Comparison of ENCODE assay signal across 12 cellular contexts in genomic region chr11:72100462-72100861, GRCh38. TPM values are rescaled to one million over a fixed set of nuclear protein-coding genes. Genes with fewer than 3 reads are reported as not detected.
A peak's percentile ranks its signal among the peaks of the same experiment; 100 is the strongest.
DNase-seq lines count a peak whose midpoint lies in the region; ATAC-seq, FAIRE-seq and TF ChIP-seq lines count a peak whose summit lies in the region.
"Had no signal": no experiment of that assay in that cellular context is flagged by ENCODE, and none has a peak within 500 bp of the region (broad histone marks: within the 10 kb centered on the region; RNA-seq: fewer than 3 reads in every experiment).

No MANE protein-coding gene starts in this region.

- H3K36me3 ChIP-seq in DND-41 (ENCODE audit: insufficient read depth, low read length) (peaks cover 52% of the 10 kb centered on the region), GM12878 (ENCODE audit: control insufficient read depth in 2 of 2, insufficient read depth in 2 of 2, low read length in 1 of 2) (peaks cover 14 to 16% of the 10 kb centered on the region in 2 experiments; a peak in 3 of 4 replicates), neutrophil (peaks cover 36% of the 10 kb centered on the region)
- H3K36me3 ChIP-seq: uterus had no signal

- DNase-seq in DND-41 (no peak), NOMO-1 treated with dmso at 0.1 percent for 144 hours (lab: John Stamatoyannopoulos, UW; ENCODE audit: unreplicated experiment) (peak; percentile 82), GM12878 (ENCODE audit: low read depth, low spot score) (no peak), HPDE6-E6E7 (ENCODE audit: extremely low spot score) (no peak), SHP77 (lab: John Stamatoyannopoulos, UW) (no peak), NCI-H526 treated with DMSO at 0.1 percent for 48 hours (lab: John Stamatoyannopoulos, UW) (no peak)
- DNase-seq: activated gamma-delta T cell, NCI-H1092, uterus had no signal

- H2AFZ ChIP-seq in DND-41 (ENCODE audit: low read depth, low read length) (no peak overlapping the region), GM12878 (ENCODE audit: control insufficient read depth, low read depth, low read length) (no peak overlapping the region)

- H3K9me3 ChIP-seq in DND-41 (ENCODE audit: insufficient read depth, low read length, severe bottlenecking): no peaks in the 10 kb centered on the region
- H3K9me3 ChIP-seq in GM12878 (replicated peaks; ENCODE audit: control insufficient read depth, insufficient read depth, low read length): no peaks in the 10 kb centered on the region
- H3K9me3 ChIP-seq in neutrophil: no peaks in the 10 kb centered on the region
- H3K9me3 ChIP-seq: uterus had no signal

- H3K27ac ChIP-seq in DND-41 (ENCODE audit: low read length) (no peak overlapping the region; the same call in 1 of the 2 replicates), GM12878 (ENCODE audit: control insufficient read depth, insufficient read depth) (peak overlapping the region; percentile 57), neutrophil (peak overlapping the region; percentile 95)
- H3K27ac ChIP-seq: uterus had no signal

- H3K4me2 ChIP-seq in DND-41 (ENCODE audit: insufficient read depth, low read length) (peak overlapping the region; percentile 88; the same call in 1 of the 2 replicates), GM12878 (ENCODE audit: control insufficient read depth, insufficient read depth) (peak overlapping the region; percentile 95)

- in situ Hi-C loops in GM12878 (cut with MboI): no loop called here

- SMC1A ChIA-PET in GM12878 (lab: Charles Lee; ENCODE audit: uncharacterized antibody, unreplicated experiment): interaction anchor here (1.0 to 14.0 kb wide), 8 partner anchors 9 to 330 kb away, joined by 3 to 245 read pairs (median 8); partner anchors contain the start of gene ANAPC15

- BruUV-seq in GM12878 (replicated peaks; lab: Mats Ljungman, UMichigan): no TSS peak

- RAD21 ChIA-PET in GM12878 (lab: Charles Lee; ENCODE audit: unreplicated experiment): interaction anchor here (1.2 to 2.9 kb wide), 5 partner anchors 9 to 331 kb away, joined by 3 to 14 read pairs (median 4); no protein-coding TSS in a partner anchor

- TF ChIP-seq CTCF in DND-41 (IDR thresholded peaks at IDR 0.05; ENCODE audit: borderline replicate concordance, extremely low read depth, low read length, poor library complexity, severe bottlenecking) (no peak), GM12878 (IDR thresholded peaks at IDR 0.05 in 2 of 3, conservative IDR thresholded peaks at IDR 0.05 in 1 of 3; ENCODE audit: control insufficient read depth in 2 of 3, extremely low read depth in 1 of 3, insufficient read depth in 1 of 3, low read depth in 3 of 3, low read length in 3 of 3) (no peak), neutrophil (IDR thresholded peaks at IDR 0.05) (no peak)

- TF ChIP-seq RAD21 in GM12878 (IDR thresholded peaks at IDR 0.05; ENCODE audit: insufficient read depth, low read depth, low read length): no peak

- FAIRE-seq in GM12878 (lab: Jason Lieb, UNC): no peak

- POLR2A ChIA-PET in GM12878 (lab: Charles Lee): interaction anchor here (0.5 to 1.3 kb wide), 5 partner anchors 9 to 70 kb away, joined by 3 to 6 read pairs (median 4); no protein-coding TSS in a partner anchor

- H3K27me3 ChIP-seq in DND-41 (ENCODE audit: insufficient read depth, low read length, poor library complexity) (no peaks in the 10 kb centered on the region), GM12878 (replicated peaks in 1 of 2; ENCODE audit: control insufficient read depth in 2 of 2, insufficient read depth in 2 of 2, low read length in 1 of 2) (no peaks in the 10 kb centered on the region), neutrophil (no peaks in the 10 kb centered on the region)
- H3K27me3 ChIP-seq: uterus had no signal

- H3K4me1 ChIP-seq in DND-41 (ENCODE audit: insufficient read depth, low read length) (peaks cover 38% of the 10 kb centered on the region), GM12878 (ENCODE audit: control insufficient read depth, insufficient read depth, low read length) (peaks cover 21% of the 10 kb centered on the region), neutrophil (ENCODE audit: control insufficient read depth in 1 of 2, insufficient read depth in 1 of 2, low read depth in 1 of 2, low read length in 1 of 2) (peaks cover 57 to 66% of the 10 kb centered on the region in 2 experiments)

- H4K20me1 ChIP-seq in DND-41 (ENCODE audit: insufficient read depth, low read length): 0 out of 2 replicates have a peak, but pooled peaks cover 2% of the 10 kb centered on the region
- no peaks in the 10 kb centered on the region for H4K20me1 ChIP-seq in GM12878 (ENCODE audit: control insufficient read depth, insufficient read depth)

- 100% methylated on average over 1 of the region's 1 CpG for WGBS in GM12878 (ENCODE audit: insufficient coverage, insufficient replicate concordance, low lambda C conversion rate, missing lambda C conversion rate)

- ATAC-seq in DND-41 (ENCODE audit: insufficient read depth, low read depth) (no peak), GM12878 (peak; percentile 1; the same call in 1 of the 3 replicates), HG02973 (IDR thresholded peaks at IDR 0.05; ENCODE audit: unreplicated experiment) (no peak)

- intact Hi-C loops in GM12878 (cut with micrococcal nuclease; ENCODE audit: unreplicated experiment): no loop called here

- H3K79me2 ChIP-seq in DND-41 (ENCODE audit: insufficient read depth, low read length) (peaks cover 44% of the 10 kb centered on the region), GM12878 (ENCODE audit: control insufficient read depth, insufficient read depth, low read length) (peaks cover 44% of the 10 kb centered on the region)

- H3K9ac ChIP-seq in DND-41 (ENCODE audit: low read depth, low read length) (0 out of 2 replicates have a peak overlapping the region, but pooled peaks have one; percentile 96), GM12878 (ENCODE audit: control insufficient read depth, insufficient read depth, low read length) (peak overlapping the region; percentile 15; the same call in 1 of the 2 replicates)

- CTCF ChIA-PET in GM12878 (lab: Yijun Ruan, JAX): interaction anchor here (1.1 to 14.0 kb wide), 8 partner anchors 10 to 330 kb away, joined by 3 to 416 read pairs (median 9); no protein-coding TSS in a partner anchor

- H3K4me3 ChIP-seq in DND-41 (ENCODE audit: low read depth in 1 of 2, low read length in 2 of 2) (no peak overlapping the region), GM12878 (peak overlapping the region; percentile 94; the same call in 1 of the 2 replicates), neutrophil (ENCODE audit: low read depth in 1 of 2, low read length in 1 of 2) (peak overlapping the region; percentile 24 to 78)
- H3K4me3 ChIP-seq: uterus had no signal

- TF ChIP-seq EP300 in GM12878 (IDR thresholded peaks at IDR 0.05; ENCODE audit: borderline replicate concordance in 1 of 2, control insufficient read depth in 1 of 2, low read depth in 2 of 2, low read length in 2 of 2): no peak

- no peak for TF ChIP-seq POLR2A in GM12878 (IDR thresholded peaks at IDR 0.05; ENCODE audit: low read depth, low read length)

RNA-seq across cellular contexts. Expression of gene LAMTOR1, which starts 2.6 kb away (rescaled TPM):
- 30.6 and 35.0 TPM in 2 replicates for total RNA-seq in GM12878 (2013; cell fraction: nucleolus; rRNA removed)
- total RNA-seq in GM12878 (2014; rRNA removed): 112 and 127 TPM in 2 replicates
- 59.8 and 66.5 TPM in 2 replicates for total RNA-seq in GM12878 (2014; rRNA removed; fragmentation: Illumina TruSeq; extraction: Trizol)
- total RNA-seq in GM12878 (2021): 80.8 and 82.1 TPM in 2 replicates
- 57.1 TPM for polyA plus RNA-seq in GM12878 (2011; ENCODE audit: low read depth)
- 45.8 and 58.8 TPM in 2 replicates for polyA plus RNA-seq in GM12878 (2011; rRNA removed)
- 99.0 and 108 TPM in 2 replicates for polyA plus RNA-seq in GM12878 (2011; cell fraction: cytosol; rRNA removed)
- 65.8 and 80.4 TPM in 2 replicates for polyA plus RNA-seq in GM12878 (2011; cell fraction: nucleus; rRNA removed)
- polyA plus RNA-seq in GM12878 (2012): 71.6 and 72.6 TPM in 2 replicates
- polyA plus RNA-seq in GM12878 (2014; fragmentation: Illumina TruSeq; extraction: Trizol): 75.6 and 94.4 TPM in 2 replicates
- 100 to 1,000 TPM in 1 of 2 experiments, 10 to 100 TPM in 1; 85.1 to 126 TPM for polyA plus RNA-seq in GM12878 (2014; fragmentation: Nextera tagmentation; extraction: Ambion mirVana)
- 126 and 128 TPM in 2 replicates for polyA plus RNA-seq in GM12878 (2014; rRNA removed)
- 100 to 1,000 TPM; 139 to 141 TPM for polyA plus RNA-seq in GM12878 (2016; fragmentation: Nextera tagmentation; extraction: Ambion mirVana)
- 99.0 and 105 TPM in 2 replicates for polyA minus RNA-seq in GM12878 (2011; rRNA and poly(A)+ RNA removed)
- polyA minus RNA-seq in GM12878 (2011; cell fraction: cytosol; rRNA and poly(A)+ RNA removed): 45.6 and 60.0 TPM in 2 replicates
- polyA minus RNA-seq in GM12878 (2011; cell fraction: nucleus; rRNA and poly(A)+ RNA removed): 33.1 and 62.5 TPM in 2 replicates

RNA-seq across cellular contexts. Expression of gene TOMT, which starts 5.3 kb away (rescaled TPM):
- not detected in 2 replicates for total RNA-seq in GM12878 (2013; cell fraction: nucleolus; rRNA removed)
- not detected in 2 replicates for total RNA-seq in GM12878 (2014; rRNA removed)
- total RNA-seq in GM12878 (2014; rRNA removed; fragmentation: Illumina TruSeq; extraction: Trizol): not detected in 2 replicates
- not detected in 2 replicates for total RNA-seq in GM12878 (2021)
- not detected for polyA plus RNA-seq in GM12878 (2011; ENCODE audit: low read depth)
- not detected in 2 replicates for polyA plus RNA-seq in GM12878 (2011; rRNA removed)
- not detected in 2 replicates for polyA plus RNA-seq in GM12878 (2011; cell fraction: cytosol; rRNA removed)
- not detected in 2 replicates for polyA plus RNA-seq in GM12878 (2011; cell fraction: nucleus; rRNA removed)
- not detected in 2 replicates for polyA plus RNA-seq in GM12878 (2012)
- polyA plus RNA-seq in GM12878 (2014; fragmentation: Illumina TruSeq; extraction: Trizol): not detected in 2 replicates
- polyA plus RNA-seq in GM12878 (2014; fragmentation: Nextera tagmentation; extraction: Ambion mirVana): not detected
- not detected in 2 replicates for polyA plus RNA-seq in GM12878 (2014; rRNA removed)
- not detected for polyA plus RNA-seq in GM12878 (2016; fragmentation: Nextera tagmentation; extraction: Ambion mirVana)
- polyA minus RNA-seq in GM12878 (2011; rRNA and poly(A)+ RNA removed): not detected in 2 replicates
- polyA minus RNA-seq in GM12878 (2011; cell fraction: cytosol; rRNA and poly(A)+ RNA removed): not detected in 2 replicates
- polyA minus RNA-seq in GM12878 (2011; cell fraction: nucleus; rRNA and poly(A)+ RNA removed): not detected in 2 replicates
- total RNA-seq: SK-MEL-5, uterus had no signal

RNA-seq across cellular contexts. Expression of gene ANAPC15, which starts 12.0 kb away (rescaled TPM):
- total RNA-seq in GM12878 (2013; cell fraction: nucleolus; rRNA removed): 7.3 and 14.1 TPM in 2 replicates
- total RNA-seq in GM12878 (2014; rRNA removed) (78.0 and 83.4 TPM in 2 replicates), GM12878 (2014; rRNA removed; fragmentation: Illumina TruSeq; extraction: Trizol) (88.3 and 88.6 TPM in 2 replicates), GM12878 (2021) (81.0 and 85.6 TPM in 2 replicates)
- polyA plus RNA-seq in GM12878 (2011; ENCODE audit: low read depth): 72.9 TPM
- polyA plus RNA-seq in GM12878 (2011; rRNA removed) (84.6 and 99.6 TPM in 2 replicates), GM12878 (2014; fragmentation: Illumina TruSeq; extraction: Trizol) (91.9 and 118 TPM in 2 replicates), GM12878 (2014; fragmentation: Nextera tagmentation; extraction: Ambion mirVana) (100 to 1,000 TPM; 230 to 372 TPM), GM12878 (2014; rRNA removed) (84.3 and 86.0 TPM in 2 replicates), GM12878 (2016; fragmentation: Nextera tagmentation; extraction: Ambion mirVana) (100 to 1,000 TPM; 126 to 141 TPM)
- polyA plus RNA-seq in GM12878 (2011; cell fraction: cytosol; rRNA removed): 86.3 and 97.5 TPM in 2 replicates
- polyA plus RNA-seq in GM12878 (2011; cell fraction: nucleus; rRNA removed): 52.6 and 65.7 TPM in 2 replicates
- polyA plus RNA-seq in GM12878 (2012): 66.1 and 85.8 TPM in 2 replicates
- polyA minus RNA-seq in GM12878 (2011; rRNA and poly(A)+ RNA removed): 49.0 and 65.4 TPM in 2 replicates
- 10.2 and 12.1 TPM in 2 replicates for polyA minus RNA-seq in GM12878 (2011; cell fraction: cytosol; rRNA and poly(A)+ RNA removed)
- polyA minus RNA-seq in GM12878 (2011; cell fraction: nucleus; rRNA and poly(A)+ RNA removed): 13.3 and 19.8 TPM in 2 replicates

RNA-seq across cellular contexts. Expression of gene LRRC51, which starts 19.8 kb away (rescaled TPM):
- total RNA-seq in GM12878 (2013; cell fraction: nucleolus; rRNA removed): 1.3 and 1.4 TPM in 2 replicates
- total RNA-seq in GM12878 (2014; rRNA removed) (4.0 and 5.6 TPM in 2 replicates), GM12878 (2014; rRNA removed; fragmentation: Illumina TruSeq; extraction: Trizol) (4.1 and 4.7 TPM in 2 replicates), GM12878 (2021) (2.6 and 5.5 TPM in 2 replicates)
- 2.8 TPM for polyA plus RNA-seq in GM12878 (2011; ENCODE audit: low read depth)
- polyA plus RNA-seq in GM12878 (2011; rRNA removed) (6.1 and 8.6 TPM in 2 replicates), GM12878 (2014; fragmentation: Illumina TruSeq; extraction: Trizol) (6.4 and 11.7 TPM in 2 replicates), GM12878 (2014; fragmentation: Nextera tagmentation; extraction: Ambion mirVana) (1 to 10 TPM; 4.7 to 6.2 TPM), GM12878 (2014; rRNA removed) (7.5 and 7.8 TPM in 2 replicates), GM12878 (2016; fragmentation: Nextera tagmentation; extraction: Ambion mirVana) (1 to 10 TPM; 3.1 to 6.1 TPM)
- polyA plus RNA-seq in GM12878 (2011; cell fraction: cytosol; rRNA removed): 7.7 and 9.9 TPM in 2 replicates
- 3.6 and 5.0 TPM in 2 replicates for polyA plus RNA-seq in GM12878 (2011; cell fraction: nucleus; rRNA removed)
- 3.6 and 7.1 TPM in 2 replicates for polyA plus RNA-seq in GM12878 (2012)
- polyA minus RNA-seq in GM12878 (2011; rRNA and poly(A)+ RNA removed): 8.6 and 10.5 TPM in 2 replicates
- polyA minus RNA-seq in GM12878 (2011; cell fraction: cytosol; rRNA and poly(A)+ RNA removed): 1.6 and 6.0 TPM in 2 replicates
- polyA minus RNA-seq in GM12878 (2011; cell fraction: nucleus; rRNA and poly(A)+ RNA removed): 0.73 and 1.4 TPM in 2 replicates

RNA-seq across cellular contexts. Expression of gene NUMA1, which starts 20.1 kb away (rescaled TPM):
- total RNA-seq in GM12878 (2013; cell fraction: nucleolus; rRNA removed): 241 and 261 TPM in 2 replicates
- 82.3 and 88.1 TPM in 2 replicates for total RNA-seq in GM12878 (2014; rRNA removed)
- 44.3 TPM in 2 replicates for total RNA-seq in GM12878 (2014; rRNA removed; fragmentation: Illumina TruSeq; extraction: Trizol)
- total RNA-seq in GM12878 (2021): 102 and 111 TPM in 2 replicates
- 53.5 TPM for polyA plus RNA-seq in GM12878 (2011; ENCODE audit: low read depth)
- polyA plus RNA-seq in GM12878 (2011; rRNA removed): 32.7 and 61.5 TPM in 2 replicates
- 69.4 and 72.3 TPM in 2 replicates for polyA plus RNA-seq in GM12878 (2011; cell fraction: cytosol; rRNA removed)
- 236 and 254 TPM in 2 replicates for polyA plus RNA-seq in GM12878 (2011; cell fraction: nucleus; rRNA removed)
- polyA plus RNA-seq in GM12878 (2012): 95.7 and 106 TPM in 2 replicates
- 36.7 and 60.6 TPM in 2 replicates for polyA plus RNA-seq in GM12878 (2014; fragmentation: Illumina TruSeq; extraction: Trizol)
- 1 to 10 TPM; 5.5 to 7.1 TPM for polyA plus RNA-seq in GM12878 (2014; fragmentation: Nextera tagmentation; extraction: Ambion mirVana)
- 77.3 and 84.6 TPM in 2 replicates for polyA plus RNA-seq in GM12878 (2014; rRNA removed)
- 10 to 100 TPM; 58.1 to 63.5 TPM for polyA plus RNA-seq in GM12878 (2016; fragmentation: Nextera tagmentation; extraction: Ambion mirVana)
- polyA minus RNA-seq in GM12878 (2011; rRNA and poly(A)+ RNA removed): 115 and 125 TPM in 2 replicates
- 46.7 and 48.0 TPM in 2 replicates for polyA minus RNA-seq in GM12878 (2011; cell fraction: cytosol; rRNA and poly(A)+ RNA removed)
- 90.7 and 135 TPM in 2 replicates for polyA minus RNA-seq in GM12878 (2011; cell fraction: nucleus; rRNA and poly(A)+ RNA removed)

Comparison
In these comparisons a context has a peak if more than half of its experiments do, and no peak if none do; other contexts are left out.
1. H3K4me3 ChIP-seq: peak in GM12878 (single experiment) and neutrophil (2 of 2); none in DND-41 (0 of 2).